In the genomic region with DNA sequence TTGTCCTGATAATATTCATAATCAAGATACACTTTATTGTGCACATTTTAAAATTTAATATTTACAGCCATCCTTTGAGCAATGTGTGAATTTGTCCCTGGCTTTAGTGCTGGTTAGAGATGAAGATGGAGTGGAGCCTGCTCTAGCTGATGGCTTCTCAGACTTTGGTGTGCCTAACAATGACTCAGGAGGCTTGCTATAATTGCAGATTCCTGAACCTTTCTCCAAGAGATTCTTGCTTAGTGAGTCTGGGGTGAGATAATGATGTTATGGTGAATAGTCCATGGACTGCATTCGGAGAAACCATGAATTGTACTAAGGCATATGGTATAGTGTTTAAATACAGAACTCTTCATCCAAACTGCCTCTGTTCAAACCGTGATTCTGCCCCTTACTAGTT, we compare ENCODE assay signal across 22 cellular contexts.
"Had no signal": no experiment of that assay in that cellular context is flagged by ENCODE, and none has a peak within 500 bp of the region (broad histone marks: within the 10 kb centered on the region; RNA-seq: fewer than 3 reads in every experiment).

No MANE protein-coding gene starts in this region.

- H3K36me3 ChIP-seq: colonic mucosa, esophagus squamous epithelium, gastroesophageal sphincter, heart left ventricle, left lung, lower lobe of right lung had no signal

- H3K27ac Mint-ChIP-seq: dendritic cell treated with granulocyte-macrophage colony-stimulating factor and Interleukin-4, amounts not matched to agents 40 ng/mL and 50 ng/mL, for 4 days; mesothelial cell of epicardium; naive B cell; naive thymus-derived CD8-positive, alpha-beta T cell had no signal

- H3K79me2 ChIP-seq: hepatocyte had no signal

- H3K4me2 ChIP-seq: hepatocyte had no signal

- H2AFZ ChIP-seq: hepatocyte had no signal

- H3K4me3 ChIP-seq: colonic mucosa, esophagus squamous epithelium, gastroesophageal sphincter, heart left ventricle, hepatocyte, left lung, lower lobe of right lung, mucosa of descending colon had no signal

- H3K9me3 Mint-ChIP-seq: dendritic cell treated with granulocyte-macrophage colony-stimulating factor and Interleukin-4, amounts not matched to agents 40 ng/mL and 50 ng/mL, for 4 days; mesothelial cell of epicardium had no signal

- H3K36me3 Mint-ChIP-seq: mesothelial cell of epicardium; naive B cell; naive thymus-derived CD8-positive, alpha-beta T cell had no signal

- H3K4me3 Mint-ChIP-seq: dendritic cell treated with granulocyte-macrophage colony-stimulating factor and Interleukin-4, amounts not matched to agents 40 ng/mL and 50 ng/mL, for 4 days; mesothelial cell of epicardium; naive B cell; naive thymus-derived CD8-positive, alpha-beta T cell had no signal

- ATAC-seq: esophagus mucosa; foreskin keratinocyte; gastroesophageal sphincter; heart left ventricle; left cardiac atrium; left lung; left ventricle myocardium superior; lower lobe of right lung; mucosa of descending colon; naive thymus-derived CD8-positive, alpha-beta T cell had no signal

- H3K27me3 ChIP-seq: colonic mucosa, esophagus squamous epithelium, foreskin keratinocyte, heart left ventricle, hepatocyte, left lung had no signal

- H3K4me1 Mint-ChIP-seq: mesothelial cell of epicardium; naive B cell; naive thymus-derived CD8-positive, alpha-beta T cell had no signal

- DNase-seq: colonic mucosa; cortex of kidney; effector CD8-positive, alpha-beta T cell; erythroblast; esophagus squamous epithelium; foreskin keratinocyte; heart left ventricle; hypothalamus; left cardiac atrium; left lung; left ventricle myocardium superior; lower lobe of right lung; mesenchymal stem cell; mucosa of descending colon; naive B cell; naive thymus-derived CD8-positive, alpha-beta T cell had no signal

- H3K27me3 Mint-ChIP-seq: dendritic cell treated with granulocyte-macrophage colony-stimulating factor and Interleukin-4, amounts not matched to agents 40 ng/mL and 50 ng/mL, for 4 days had no signal

- H3K27ac ChIP-seq: colonic mucosa, epithelial cell of prostate, esophagus squamous epithelium, foreskin keratinocyte, gastroesophageal sphincter, heart left ventricle, hepatocyte, left lung, lower lobe of right lung had no signal

- H3K4me1 ChIP-seq: colonic mucosa, esophagus squamous epithelium, foreskin keratinocyte, gastroesophageal sphincter, heart left ventricle, left lung, lower lobe of right lung had no signal

- H3K9me3 ChIP-seq: colonic mucosa, esophagus squamous epithelium, gastroesophageal sphincter, heart left ventricle, left lung, lower lobe of right lung, mucosa of descending colon had no signal
